ENCODE assay signal across 2 cellular contexts in genomic region chr1:970242-970972, GRCh38.
TF ChIP-seq lines count a peak whose summit lies in the region.

No MANE protein-coding gene starts in this region.

TF ChIP-seq in GM23338, 12 proteins besides CTCF, POLR2A, EP300 and RAD21:
- TF ChIP-seq ETS1 (IDR thresholded peaks at IDR 0.05) (no peak), REST (IDR thresholded peaks at IDR 0.05; ENCODE audit: unreplicated experiment) (no peak), ZNF331 (CRISPR knock-in tag; IDR thresholded peaks at IDR 0.05; ENCODE audit: low read depth) (no peak), ZNF462 (CRISPR knock-in tag; IDR thresholded peaks at IDR 0.05) (no peak), CREB1 (CRISPR knock-in tag; IDR thresholded peaks at IDR 0.05; ENCODE audit: low read depth) (no peak), EZH2 (IDR thresholded peaks at IDR 0.05; ENCODE audit: low read depth, unreplicated experiment) (no peak), JUNB (IDR thresholded peaks at IDR 0.05; ENCODE audit: unreplicated experiment) (no peak), EZH2phosphoT487 (IDR thresholded peaks at IDR 0.05; ENCODE audit: unreplicated experiment) (no peak), STAT1 (IDR thresholded peaks at IDR 0.05; ENCODE audit: unreplicated experiment) (no peak), POLR2AphosphoS5 (IDR thresholded peaks at IDR 0.05; ENCODE audit: low read depth) (no peak), ZNF114 (CRISPR knock-in tag; IDR thresholded peaks at IDR 0.05) (no peak), NANOG (IDR thresholded peaks at IDR 0.05; ENCODE audit: borderline replicate concordance) (no peak)

TF ChIP-seq in H1, 55 proteins besides CTCF, POLR2A, EP300 and RAD21:
- TF ChIP-seq CREB1 (IDR thresholded peaks at IDR 0.05), result no peak
- TF ChIP-seq CHD2 (IDR thresholded peaks at IDR 0.05; ENCODE audit: low read length), result no peak
- TF ChIP-seq POLR2AphosphoS5 (IDR thresholded peaks at IDR 0.05; ENCODE audit: low read depth, low read length), result no peak
- peak; percentile 22; the same call in 1 of the 2 replicates for TF ChIP-seq GABPA (IDR thresholded peaks at IDR 0.05; ENCODE audit: borderline replicate concordance, insufficient read depth, low read length)
- no peak for TF ChIP-seq USF2 (IDR thresholded peaks at IDR 0.05; ENCODE audit: low read length)
- TF ChIP-seq PHF8 (conservative IDR thresholded peaks at IDR 0.05; ENCODE audit: low read depth, low read length), result no peak
- peak; percentile 32 for TF ChIP-seq KDM4A (IDR thresholded peaks at IDR 0.05; ENCODE audit: low read depth, low read length, severe bottlenecking)
- TF ChIP-seq TAF1 (IDR thresholded peaks at IDR 0.05; ENCODE audit: low read depth, low read length), result no peak
- TF ChIP-seq EZH2 (IDR thresholded peaks at IDR 0.05; ENCODE audit: low read depth, low read length, severe bottlenecking), result peak; percentile 24
- peak; percentile 55 for TF ChIP-seq YY1 (IDR thresholded peaks at IDR 0.05; ENCODE audit: low read depth, low read length)
